Comparison of ENCODE assay signal across 8 cellular contexts in the genomic region with DNA sequence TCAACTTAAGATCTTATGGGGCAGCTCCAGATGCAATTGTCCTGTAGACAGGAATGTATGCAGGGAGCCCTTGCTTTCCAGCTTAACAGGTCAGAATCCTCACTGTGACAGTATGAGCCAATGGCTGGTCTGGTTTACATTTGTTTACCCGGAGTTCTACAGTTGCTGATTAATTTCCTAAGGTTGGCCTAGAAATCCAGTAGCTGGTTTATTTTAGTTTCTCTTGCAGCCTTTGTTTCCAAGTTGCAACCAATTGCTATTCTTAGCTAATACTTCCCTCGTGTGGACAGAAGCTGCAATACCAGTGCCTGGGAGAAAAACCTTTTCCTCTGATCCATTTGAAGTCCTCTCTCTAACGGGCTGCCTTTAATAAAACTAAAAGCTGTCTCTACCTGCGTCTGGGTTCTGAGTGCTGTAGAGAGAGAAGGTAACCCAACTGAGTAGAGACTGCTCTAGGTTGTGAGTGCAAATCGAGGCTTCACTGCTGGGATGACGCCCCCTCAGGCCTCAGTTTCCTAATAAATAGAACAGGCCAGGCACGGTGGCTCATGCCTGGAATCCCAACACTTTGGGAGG. TPM values are rescaled to one million over a fixed set of nuclear protein-coding genes. Genes with fewer than 3 reads are reported as not detected.
DNase-seq lines count a peak whose midpoint lies in the region; ATAC-seq and TF ChIP-seq lines count a peak whose summit lies in the region.

No MANE protein-coding gene starts in this region.

- no peak overlapping the region for H3K4me3 Mint-ChIP-seq in CD14-positive monocyte
- no peak overlapping the region for H3K4me3 Mint-ChIP-seq in naive thymus-derived CD8-positive, alpha-beta T cell

- DNase-seq in CD14-positive monocyte (ENCODE audit: low spot score) (no peak), GM20000 (ENCODE audit: low spot score) (peak; percentile 65), NCI-H2171 (lab: John Stamatoyannopoulos, UW) (peak; percentile 37), cortex of kidney (lab: John Stamatoyannopoulos, UW) (no peak)
- peak in 9 of 10 donors; percentile 8 to 65 (median 37) for DNase-seq in naive thymus-derived CD8-positive, alpha-beta T cell

- intact Hi-C loops in CD14-positive monocyte (cut with micrococcal nuclease) = loop anchor here in 1 of 2 donors (5.0 kb wide), 1 partner anchor 390 kb away; no protein-coding TSS in a partner anchor

- POLR2A ChIA-PET in naive thymus-derived CD8-positive, alpha-beta T cell (lab: Charles Lee) = interaction anchor here (0.5 to 1.1 kb wide), 2 partner anchors 48 to 1242 kb away, joined by 3 read pairs; no protein-coding TSS in a partner anchor

- peaks cover 0 to 3% (median 2%) of the 10 kb centered on the region in 3 donors for H3K27me3 Mint-ChIP-seq in CD14-positive monocyte (ENCODE audit: low read depth in 3 of 3)
- H3K27me3 Mint-ChIP-seq in naive thymus-derived CD8-positive, alpha-beta T cell = no peaks in the 10 kb centered on the region

- peaks cover 0 to 6% (median 0%) of the 10 kb centered on the region in 7 donors for H3K9me3 Mint-ChIP-seq in CD14-positive monocyte
- H3K9me3 Mint-ChIP-seq in naive thymus-derived CD8-positive, alpha-beta T cell = no peaks in the 10 kb centered on the region

- TF ChIP-seq CTCF in CD14-positive monocyte (IDR thresholded peaks at IDR 0.05) (peak; percentile 57), GM20000 (IDR thresholded peaks at IDR 0.05; ENCODE audit: extremely low read depth, missing control alignments) (peak; percentile 59), VCaP (conservative IDR thresholded peaks at IDR 0.05) (peak; percentile 92)

- peak overlapping the region; percentile 52 for H3K27ac ChIP-seq in VCaP

- peaks cover 0 to 7% of the 10 kb centered on the region in 2 donors for H3K36me3 Mint-ChIP-seq in CD14-positive monocyte
- H3K36me3 Mint-ChIP-seq in naive thymus-derived CD8-positive, alpha-beta T cell = no peaks in the 10 kb centered on the region

- no peak overlapping the region for H3K27ac Mint-ChIP-seq in CD14-positive monocyte
- peak overlapping the region in 2 of 10 donors; percentile 32 to 47 for H3K27ac Mint-ChIP-seq in naive thymus-derived CD8-positive, alpha-beta T cell

- peak; percentile 67 for ATAC-seq in esophagus mucosa
- ATAC-seq in naive thymus-derived CD8-positive, alpha-beta T cell = peak; percentile 54 to 60
- ATAC-seq in GM18858 (IDR thresholded peaks at IDR 0.05; ENCODE audit: unreplicated experiment) = no peak

- H3K4me1 Mint-ChIP-seq in CD14-positive monocyte = peaks cover 7% of the 10 kb centered on the region
- peaks cover 0 to 6% (median 5%) of the 10 kb centered on the region in 4 donors for H3K4me1 Mint-ChIP-seq in naive thymus-derived CD8-positive, alpha-beta T cell

RNA-seq across cellular contexts. Expression of gene ZNF217, which starts 45.9 kb away (rescaled TPM):
- polyA plus RNA-seq in CD14-positive monocyte = 10 to 100 TPM; 10.5 to 41.5 TPM
- 30.4 TPM for total RNA-seq in esophagus mucosa
- 100 to 1,000 TPM; 100 to 101 TPM for total RNA-seq in naive thymus-derived CD8-positive, alpha-beta T cell
- 10 to 100 TPM; 21.5 to 34.2 (median 25.3) TPM for polyA plus RNA-seq in naive thymus-derived CD8-positive, alpha-beta T cell

Comparison
In these comparisons a context has a peak if more than half of its experiments do, and no peak if none do; other contexts are left out.
1. DNase-seq: peak in GM20000 (single experiment), NCI-H2171 (single experiment) and naive thymus-derived CD8-positive, alpha-beta T cell (9 of 10); none in CD14-positive monocyte (single experiment) and cortex of kidney (single experiment).
2. Peak in every context shown above with its lines, with median percentiles within 50 percentile points of each other: CTCF ChIP-seq.